In genomic region chr2:11832531-11832930, GRCh38 we compare ENCODE assay signal across 20 cellular contexts.
"Had no signal": no experiment of that assay in that cellular context is flagged by ENCODE, and none has a peak within 500 bp of the region (broad histone marks: within the 10 kb centered on the region; RNA-seq: fewer than 3 reads in every experiment).

No MANE protein-coding gene starts in this region.

- H3K27me3 ChIP-seq: adrenal gland, breast epithelium, tibial nerve, vagina had no signal

- H3K27ac Mint-ChIP-seq: activated naive CD4-positive, alpha-beta T cell treated with anti-CD3 and anti-CD28 coated beads, Interleukin-2, amount 50 U/mL, for 72 hours; activated T-cell treated with anti-CD3 and anti-CD28 coated beads, Interleukin-2, amount 50 U/mL, for 72 hours had no signal

- H3K9me3 ChIP-seq: adrenal gland, vagina had no signal

- H3K27ac ChIP-seq: adrenal gland, breast epithelium, tibial nerve, vagina had no signal

- H3K4me3 Mint-ChIP-seq: activated T-cell treated with anti-CD3 and anti-CD28 coated beads, Interleukin-2, amount 50 U/mL, for 72 hours; nephron had no signal

- H3K36me3 ChIP-seq: adrenal gland, breast epithelium, tibial nerve, vagina had no signal

- H3K4me3 ChIP-seq: adrenal gland, breast epithelium, tibial nerve, vagina had no signal

- DNase-seq: activated CD4-positive, alpha-beta T cell treated with anti-CD3 and anti-CD28 coated beads, Interleukin-2, amount 50 U/mL, for 4 hours; activated CD4-positive, CD25-positive, alpha-beta regulatory T cell treated with anti-CD3 and anti-CD28 coated beads, Interleukin-2, amount 50 U/mL, for 72 hours; activated gamma-delta T cell; activated T-cell treated with anti-CD3 and anti-CD28 coated beads, Interleukin-2, amount 50 U/mL, for 72 hours; cerebellar nuclear complex; cortex of kidney; effector CD4-positive, alpha-beta T cell; head of caudate nucleus; kidney; midbrain; nucleus accumbens; stimulated activated CD8-positive, alpha-beta memory T cell treated with anti-CD3 and anti-CD28 coated beads, Interleukin-4, amount 100 ng/mL, for 48 hours; stimulated activated naive CD4-positive, alpha-beta T cell had no signal

- ATAC-seq: activated naive CD4-positive, alpha-beta T cell treated with anti-CD3 and anti-CD28 coated beads, Interleukin-2, amount 50 U/mL, for 72 hours; activated T-cell treated with anti-CD3 and anti-CD28 coated beads, Interleukin-2, amount 50 U/mL, for 72 hours; left lobe of liver had no signal
